2 cellular contexts compared by ENCODE assay signal in the genomic region with DNA sequence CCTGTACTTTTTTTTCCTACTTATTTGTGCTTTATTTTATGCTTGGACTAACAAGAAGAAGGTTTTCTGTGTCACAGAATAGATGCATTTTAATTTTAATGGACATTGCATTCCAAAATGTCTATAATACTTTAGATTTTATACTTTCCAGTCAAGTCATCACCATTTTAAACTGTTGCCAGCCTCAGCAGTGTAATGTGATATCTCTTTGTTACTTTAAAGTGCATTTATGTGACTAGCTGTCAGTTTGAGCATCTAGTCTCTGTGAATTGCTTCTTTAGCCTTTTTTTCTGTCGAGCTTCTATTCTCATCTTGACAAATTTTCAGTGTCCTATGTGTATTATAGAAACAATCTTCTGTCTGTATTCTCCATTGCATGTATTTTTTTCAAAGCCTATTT.
TF ChIP-seq lines count a peak whose summit lies in the region.

No MANE protein-coding gene starts in this region.

TF ChIP-seq in IMR-90, 13 proteins besides CTCF, POLR2A, EP300 and RAD21 (continued from another document):
- TF ChIP-seq, protein P1, sequence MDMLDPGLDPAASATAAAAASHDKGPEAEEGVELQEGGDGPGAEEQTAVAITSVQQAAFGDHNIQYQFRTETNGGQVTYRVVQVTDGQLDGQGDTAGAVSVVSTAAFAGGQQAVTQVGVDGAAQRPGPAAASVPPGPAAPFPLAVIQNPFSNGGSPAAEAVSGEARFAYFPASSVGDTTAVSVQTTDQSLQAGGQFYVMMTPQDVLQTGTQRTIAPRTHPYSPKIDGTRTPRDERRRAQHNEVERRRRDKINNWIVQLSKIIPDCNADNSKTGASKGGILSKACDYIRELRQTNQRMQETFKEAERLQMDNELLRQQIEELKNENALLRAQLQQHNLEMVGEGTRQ (IDR thresholded peaks at IDR 0.05; ENCODE audit: low read depth, low read length) = no peak
- TF ChIP-seq MAZ (IDR thresholded peaks at IDR 0.05; ENCODE audit: borderline replicate concordance, low read depth, low read length) (no peak), RFX5 (IDR thresholded peaks at IDR 0.05; ENCODE audit: low read depth, low read length) (no peak), FOS (IDR thresholded peaks at IDR 0.05; ENCODE audit: low read depth, low read length) (no peak), NFE2L2 (IDR thresholded peaks at IDR 0.05; ENCODE audit: low read depth, low read length) (no peak), CEBPB (IDR thresholded peaks at IDR 0.05; ENCODE audit: low read depth, low read length) (no peak), MXI1 (IDR thresholded peaks at IDR 0.05; ENCODE audit: borderline replicate concordance, low read depth, low read length) (no peak)
- TF ChIP-seq, protein P2, sequence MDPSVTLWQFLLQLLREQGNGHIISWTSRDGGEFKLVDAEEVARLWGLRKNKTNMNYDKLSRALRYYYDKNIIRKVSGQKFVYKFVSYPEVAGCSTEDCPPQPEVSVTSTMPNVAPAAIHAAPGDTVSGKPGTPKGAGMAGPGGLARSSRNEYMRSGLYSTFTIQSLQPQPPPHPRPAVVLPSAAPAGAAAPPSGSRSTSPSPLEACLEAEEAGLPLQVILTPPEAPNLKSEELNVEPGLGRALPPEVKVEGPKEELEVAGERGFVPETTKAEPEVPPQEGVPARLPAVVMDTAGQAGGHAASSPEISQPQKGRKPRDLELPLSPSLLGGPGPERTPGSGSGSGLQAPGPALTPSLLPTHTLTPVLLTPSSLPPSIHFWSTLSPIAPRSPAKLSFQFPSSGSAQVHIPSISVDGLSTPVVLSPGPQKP (IDR thresholded peaks at IDR 0.05; ENCODE audit: borderline replicate concordance, low read depth, low read length) = no peak

TF ChIP-seq in SK-N-SH, 30 proteins besides CTCF, POLR2A, EP300 and RAD21 (continued from another document):
- no peak for TF ChIP-seq GABPA (IDR thresholded peaks at IDR 0.05; ENCODE audit: low read depth)
- TF ChIP-seq ELF1 (IDR thresholded peaks at IDR 0.05) = no peak
- TF ChIP-seq, protein P3, sequence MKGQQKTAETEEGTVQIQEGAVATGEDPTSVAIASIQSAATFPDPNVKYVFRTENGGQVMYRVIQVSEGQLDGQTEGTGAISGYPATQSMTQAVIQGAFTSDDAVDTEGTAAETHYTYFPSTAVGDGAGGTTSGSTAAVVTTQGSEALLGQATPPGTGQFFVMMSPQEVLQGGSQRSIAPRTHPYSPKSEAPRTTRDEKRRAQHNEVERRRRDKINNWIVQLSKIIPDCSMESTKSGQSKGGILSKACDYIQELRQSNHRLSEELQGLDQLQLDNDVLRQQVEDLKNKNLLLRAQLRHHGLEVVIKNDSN (IDR thresholded peaks at IDR 0.05; ENCODE audit: borderline replicate concordance, low read depth) = no peak
- TF ChIP-seq MEF2A (IDR thresholded peaks at IDR 0.05; ENCODE audit: borderline replicate concordance, low read depth) = no peak
- TF ChIP-seq POLR2AphosphoS5 (IDR thresholded peaks at IDR 0.05; ENCODE audit: low read depth, low read length) = no peak
- 0 out of 2 replicates have a peak, but pooled peaks have one; percentile 6 for TF ChIP-seq JUND (IDR thresholded peaks at IDR 0.05)
- 0 out of 2 replicates have a peak, but pooled peaks have one; percentile 25 for TF ChIP-seq TCF12 (IDR thresholded peaks at IDR 0.05)
- TF ChIP-seq, protein P4, sequence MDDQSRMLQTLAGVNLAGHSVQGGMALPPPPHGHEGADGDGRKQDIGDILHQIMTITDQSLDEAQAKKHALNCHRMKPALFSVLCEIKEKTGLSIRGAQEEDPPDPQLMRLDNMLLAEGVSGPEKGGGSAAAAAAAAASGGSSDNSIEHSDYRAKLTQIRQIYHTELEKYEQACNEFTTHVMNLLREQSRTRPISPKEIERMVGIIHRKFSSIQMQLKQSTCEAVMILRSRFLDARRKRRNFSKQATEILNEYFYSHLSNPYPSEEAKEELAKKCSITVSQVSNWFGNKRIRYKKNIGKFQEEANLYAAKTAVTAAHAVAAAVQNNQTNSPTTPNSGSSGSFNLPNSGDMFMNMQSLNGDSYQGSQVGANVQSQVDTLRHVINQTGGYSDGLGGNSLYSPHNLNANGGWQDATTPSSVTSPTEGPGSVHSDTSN (IDR thresholded peaks at IDR 0.05) = peak; percentile 57
TF ChIP-seq in SK-N-SH: peak in this region for 3.
